ENCODE assay signal across 2 cellular contexts in genomic region chr2:224331698-224332097, GRCh38.
TF ChIP-seq lines count a peak whose summit lies in the region.

No MANE protein-coding gene starts in this region.

TF ChIP-seq in SK-N-SH treated with all-trans-retinoic acid at 6 μM for 48 hours, 23 proteins besides CTCF, POLR2A, EP300 and RAD21 (continued from another document):
- TF ChIP-seq CSRNP3 (CRISPR knock-in tag; IDR thresholded peaks at IDR 0.05) (no peak), GLIS3 (CRISPR knock-in tag; IDR thresholded peaks at IDR 0.05) (no peak), ARNTL (CRISPR knock-in tag; IDR thresholded peaks at IDR 0.05; ENCODE audit: borderline replicate concordance, low read depth) (no peak), RARB (CRISPR knock-in tag; IDR thresholded peaks at IDR 0.05) (no peak), SNAI2 (CRISPR knock-in tag; IDR thresholded peaks at IDR 0.05) (no peak), PATZ1 (CRISPR knock-in tag; IDR thresholded peaks at IDR 0.05; ENCODE audit: borderline replicate concordance) (no peak), CSDC2 (CRISPR knock-in tag; IDR thresholded peaks at IDR 0.05) (no peak), ZNF70 (CRISPR knock-in tag; IDR thresholded peaks at IDR 0.05) (no peak), POU6F1 (CRISPR knock-in tag; IDR thresholded peaks at IDR 0.05; ENCODE audit: borderline replicate concordance, low read depth) (no peak), ZNF565 (CRISPR knock-in tag; conservative IDR thresholded peaks at IDR 0.05; ENCODE audit: low read depth) (no peak), ZC3H10 (CRISPR knock-in tag; IDR thresholded peaks at IDR 0.05) (no peak), TSHZ2 (CRISPR knock-in tag; IDR thresholded peaks at IDR 0.05) (no peak), ZNF8 (CRISPR knock-in tag; IDR thresholded peaks at IDR 0.05) (no peak), TCF4 (CRISPR knock-in tag; IDR thresholded peaks at IDR 0.05; ENCODE audit: borderline replicate concordance) (no peak)

TF ChIP-seq in GM23338, 12 proteins besides CTCF, POLR2A, EP300 and RAD21 (continued from another document):
- TF ChIP-seq NANOG (IDR thresholded peaks at IDR 0.05; ENCODE audit: borderline replicate concordance) (no peak), ZNF114 (CRISPR knock-in tag; IDR thresholded peaks at IDR 0.05) (no peak), ZNF462 (CRISPR knock-in tag; IDR thresholded peaks at IDR 0.05) (no peak), CREB1 (CRISPR knock-in tag; IDR thresholded peaks at IDR 0.05; ENCODE audit: low read depth) (no peak), REST (IDR thresholded peaks at IDR 0.05; ENCODE audit: unreplicated experiment) (no peak), JUNB (IDR thresholded peaks at IDR 0.05; ENCODE audit: unreplicated experiment) (no peak), EZH2 (IDR thresholded peaks at IDR 0.05; ENCODE audit: low read depth, unreplicated experiment) (no peak), ZNF331 (CRISPR knock-in tag; IDR thresholded peaks at IDR 0.05; ENCODE audit: low read depth) (no peak), EZH2phosphoT487 (IDR thresholded peaks at IDR 0.05; ENCODE audit: unreplicated experiment) (no peak)
TF ChIP-seq in GM23338: peak in this region for 0.
